Comparison of ENCODE assay signal across 1 cellular context in genomic region chr11:62883677-62884076, GRCh38.
A peak's percentile ranks its signal among the peaks of the same experiment; 100 is the strongest.
TF ChIP-seq lines count a peak whose summit lies in the region.

No MANE protein-coding gene starts in this region.

TF ChIP-seq in K562, 482 proteins besides CTCF, POLR2A, EP300 and RAD21:
- TF ChIP-seq TCF3 (CRISPR knock-in tag; IDR thresholded peaks at IDR 0.05) (0 out of 2 replicates have a peak, but pooled peaks have one; percentile 15), RBFOX2 (IDR thresholded peaks at IDR 0.05; ENCODE audit: low read depth, low read length) (peak; percentile 45; the same call in 1 of the 2 replicates), KAT7 (CRISPR knock-in tag; IDR thresholded peaks at IDR 0.05; ENCODE audit: borderline replicate concordance) (0 out of 2 replicates have a peak, but pooled peaks have one; percentile 22), CXXC5 (CRISPR knock-in tag; IDR thresholded peaks at IDR 0.05) (no peak), UBTF (IDR thresholded peaks at IDR 0.05; ENCODE audit: borderline replicate concordance in 1 of 2, low read depth in 2 of 2, low read length in 2 of 2) (no peak), POLR2G (IDR thresholded peaks at IDR 0.05; ENCODE audit: low read depth, low read length) (0 out of 2 replicates have a peak, but pooled peaks have one; percentile 32), THRB (CRISPR knock-in tag; conservative IDR thresholded peaks at IDR 0.05) (0 out of 2 replicates have a peak, but pooled peaks have one; percentile 5), FOXO4 (CRISPR knock-in tag; IDR thresholded peaks at IDR 0.05) (0 out of 2 replicates have a peak, but pooled peaks have one; percentile 31), NONO (IDR thresholded peaks at IDR 0.05; ENCODE audit: low read depth in 2 of 2, low read length in 1 of 2) (no peak), AFF4 (CRISPR knock-in tag; IDR thresholded peaks at IDR 0.05) (0 out of 2 replicates have a peak, but pooled peaks have one; percentile 63)
